ENCODE assay signal across 8 cellular contexts in genomic region chr3:129892857-129893615, GRCh38. TPM values are rescaled to one million over a fixed set of nuclear protein-coding genes. Genes with fewer than 3 reads are reported as not detected.
DNase-seq lines count a peak whose midpoint lies in the region; ATAC-seq and TF ChIP-seq lines count a peak whose summit lies in the region.

No MANE protein-coding gene starts in this region.

- H3K4me1 ChIP-seq in SK-N-SH (ENCODE audit: control insufficient read depth in 1 of 2, insufficient read depth in 2 of 2, low read depth in 1 of 2, low read length in 1 of 2) (peaks cover 11 to 18% of the 10 kb centered on the region in 2 experiments; a peak in 3 of 4 replicates), adrenal gland (replicated peaks in 1 of 2) (peaks cover 35 to 50% of the 10 kb centered on the region in 2 donors), sigmoid colon (peaks cover 0 to 50% (median 39%) of the 10 kb centered on the region in 4 donors)

- H3F3A ChIP-seq in SK-N-SH (replicated peaks; ENCODE audit: insufficient read depth): peaks cover 24% of the 10 kb centered on the region

- WGBS in SK-N-SH (ENCODE audit: low lambda C conversion rate): under 1% methylated on average over 29 of the region's 64 CpGs
- WGBS in adrenal gland, 4 donors: 0 to 1% (median 1%) methylated on average over 14 to 64 of the region's 64 CpGs
- 0% methylated on average over 64 of the region's 64 CpGs for WGBS in sigmoid colon, 2 donors

- DNase-seq in DMS53 treated with DMSO at 0.1 percent for 48 hours (lab: John Stamatoyannopoulos, UW; ENCODE audit: unreplicated experiment) (peak; percentile 16), SK-N-SH (peak; percentile 89), adrenal gland (peak in 5 of 7 donors; percentile 58 to 72 (median 69)), hepatic stellate cell (ENCODE audit: low spot score) (peak; percentile 14), sigmoid colon (peak; percentile 79)

- peak overlapping the region; percentile 98 for H3K9ac ChIP-seq in SK-N-SH

- H3K4me2 ChIP-seq in SK-N-SH: peak overlapping the region; percentile 87

- peak overlapping the region; percentile 88 for H2AFZ ChIP-seq in SK-N-SH (ENCODE audit: low read depth)

- intact Hi-C loops in adrenal gland (cut with DNase I): loop anchor here in 1 of 2 donors (10.0 kb wide), 1 partner anchor 58 kb away; no protein-coding TSS in a partner anchor
- intact Hi-C loops in sigmoid colon (cut with DNase I): no loop called here

- no peaks in the 10 kb centered on the region for H3K9me3 ChIP-seq in SK-N-SH
- H3K9me3 ChIP-seq in adrenal gland (replicated peaks in 1 of 3): no peaks in the 10 kb centered on the region
- H3K9me3 ChIP-seq in sigmoid colon: no peaks in the 10 kb centered on the region

- no peak for TF ChIP-seq EP300 in SK-N-SH (IDR thresholded peaks at IDR 0.05; ENCODE audit: borderline replicate concordance in 1 of 2, low read depth in 1 of 2, low read length in 1 of 2)
- no peak for TF ChIP-seq EP300 in sigmoid colon (IDR thresholded peaks at IDR 0.05)

- CTCF ChIA-PET in SK-N-SH (lab: Yijun Ruan, JAX): interaction anchor here (0.6 to 1.8 kb wide), 4 partner anchors 33 to 64 kb away, joined by 3 to 6 read pairs (median 3); no protein-coding TSS in a partner anchor

- H3K9me2 ChIP-seq in SK-N-SH: no peaks in the 10 kb centered on the region

- TF ChIP-seq POLR2A in adrenal gland (IDR thresholded peaks at IDR 0.05): peak; percentile 58 to 75
- TF ChIP-seq POLR2A in sigmoid colon (IDR thresholded peaks at IDR 0.05): no peak

- TF ChIP-seq RAD21 in SK-N-SH (IDR thresholded peaks at IDR 0.05; ENCODE audit: low read length): no peak

- ATAC-seq in GM19372 (IDR thresholded peaks at IDR 0.05; ENCODE audit: low read depth, unreplicated experiment): peak; percentile 68
- peak; percentile 66 for ATAC-seq in HG03460 (IDR thresholded peaks at IDR 0.05; ENCODE audit: unreplicated experiment)
- ATAC-seq in GM18870 (IDR thresholded peaks at IDR 0.05; ENCODE audit: unreplicated experiment): no peak

- TF ChIP-seq CTCF in SK-N-SH (IDR thresholded peaks at IDR 0.05) (no peak; the same call in 1 of the 2 replicates), adrenal gland (IDR thresholded peaks at IDR 0.05) (peak in 4 of 6 experiments; percentile 1 to 33 (median 16)), sigmoid colon (IDR thresholded peaks at IDR 0.05) (peak in 2 of 4 experiments; percentile 27 to 30)

- H3K4me3 ChIP-seq in SK-N-SH (ENCODE audit: low read depth in 2 of 2, low read length in 1 of 2) (peak overlapping the region; percentile 87 to 93), adrenal gland (peak overlapping the region; percentile 21 to 91 (median 81)), sigmoid colon (peak overlapping the region; percentile 73 to 92 (median 82))

- H3K27ac ChIP-seq in SK-N-SH (ENCODE audit: low read depth in 2 of 2, low read length in 1 of 2) (peak overlapping the region; percentile 85 to 96), adrenal gland (peak overlapping the region; percentile 88 to 95 (median 93)), sigmoid colon (peak overlapping the region; percentile 91 to 94 (median 92))

- peaks cover 0 to 6% of the 10 kb centered on the region in 2 experiments for H3K36me3 ChIP-seq in SK-N-SH (replicated peaks in 1 of 2; ENCODE audit: control insufficient read depth in 1 of 2, insufficient read depth in 2 of 2, low read length in 1 of 2)
- no peaks in the 10 kb centered on the region for H3K36me3 ChIP-seq in adrenal gland (replicated peaks in 1 of 2)
- H3K36me3 ChIP-seq in sigmoid colon: no peaks in the 10 kb centered on the region

- POLR2A ChIA-PET in SK-N-SH (lab: Yijun Ruan, JAX): interaction anchor here (0.8 to 1.4 kb wide), 3 partner anchors 8 to 205 kb away, joined by 3 to 5 read pairs (median 4); no protein-coding TSS in a partner anchor

- no peaks in the 10 kb centered on the region for H3K27me3 ChIP-seq in SK-N-SH (ENCODE audit: insufficient read depth)
- no peaks in the 10 kb centered on the region for H3K27me3 ChIP-seq in adrenal gland
- H3K27me3 ChIP-seq in sigmoid colon: no peaks in the 10 kb centered on the region

- peaks cover 23% of the 10 kb centered on the region for H4K20me1 ChIP-seq in SK-N-SH (ENCODE audit: insufficient read depth)

- H3K79me2 ChIP-seq in SK-N-SH (ENCODE audit: insufficient read depth): peaks cover 37% of the 10 kb centered on the region

TF ChIP-seq in SK-N-SH, 30 proteins besides CTCF, POLR2A, EP300 and RAD21:
- TF ChIP-seq TAF1 (IDR thresholded peaks at IDR 0.05; ENCODE audit: borderline replicate concordance, low read depth, low read length) (peak; percentile 47; the same call in 1 of the 2 replicates), EZH2phosphoT487 (IDR thresholded peaks at IDR 0.05; ENCODE audit: borderline replicate concordance, low read depth) (no peak), POLR2AphosphoS5 (IDR thresholded peaks at IDR 0.05; ENCODE audit: low read depth, low read length) (peak; percentile 63), ZBTB33 (IDR thresholded peaks at IDR 0.05; ENCODE audit: borderline replicate concordance, low read depth) (no peak), TCF12 (IDR thresholded peaks at IDR 0.05) (no peak), MAX (IDR thresholded peaks at IDR 0.05; ENCODE audit: low read depth) (peak; percentile 50), NRF1 (IDR thresholded peaks at IDR 0.05; ENCODE audit: low read depth, low read length) (no peak)

RNA-seq across cellular contexts. Expression of gene TMCC1, which starts 0.5 kb away (rescaled TPM):
- polyA plus RNA-seq in SK-N-SH (2012; rRNA removed) (7.2 and 9.1 TPM in 2 replicates), adrenal gland (10 to 100 TPM in 2 of 3 donors, 1 to 10 TPM in 1; 6.3 to 15.0 (median 11.6) TPM), sigmoid colon (10 to 100 TPM; 10.3 to 19.2 (median 16.0) TPM)
- 8.9 and 9.0 TPM in 2 replicates for polyA plus RNA-seq in SK-N-SH (2012; cell fraction: cytosol; rRNA removed)
- 7.0 and 9.8 TPM in 2 replicates for polyA plus RNA-seq in SK-N-SH (2012; cell fraction: nucleus; rRNA removed)
- total RNA-seq in adrenal gland (100 to 1,000 TPM in 1 of 8 donors, 10 to 100 TPM in 7; 22.2 to 141 (median 31.0) TPM), sigmoid colon (10 to 100 TPM; 27.6 to 35.2 (median 29.8) TPM)

Comparison
In these comparisons a context has a peak if more than half of its experiments do, and no peak if none do; other contexts are left out.
1. DNase-seq: peak in every context shown above with its lines; median percentile 89 in SK-N-SH; 79 in sigmoid colon; 69 in adrenal gland; 16 in DMS53 treated with DMSO at 0.1 percent for 48 hours; 14 in hepatic stellate cell.
2. POLR2A ChIP-seq: peak in adrenal gland (2 of 2); none in sigmoid colon (0 of 2).
3. Peak in every context shown above with its lines, with median percentiles within 50 percentile points of each other: H3K27ac ChIP-seq and H3K4me3 ChIP-seq.